25 cellular contexts compared by ENCODE assay signal in genomic region chrX:23626651-23627050, GRCh38. TPM values are rescaled to one million over a fixed set of nuclear protein-coding genes. Genes with fewer than 3 reads are reported as not detected.
DNase-seq lines count a peak whose midpoint lies in the region; ATAC-seq and TF ChIP-seq lines count a peak whose summit lies in the region.
"Had no signal": no experiment of that assay in that cellular context is flagged by ENCODE, and none has a peak within 500 bp of the region (broad histone marks: within the 10 kb centered on the region; RNA-seq: fewer than 3 reads in every experiment).

No MANE protein-coding gene starts in this region.

- no peak overlapping the region for H3K9ac ChIP-seq in mammary epithelial cell (ENCODE audit: insufficient read depth, low read length)
- H3K9ac ChIP-seq in PC-3 (ENCODE audit: low read length), result no peak overlapping the region
- no peak overlapping the region for H3K9ac ChIP-seq in colonic mucosa (ENCODE audit: low read depth in 2 of 2, low read length in 2 of 2)
- no peak overlapping the region for H3K9ac ChIP-seq in MM.1S (ENCODE audit: low read length)
- H3K9ac ChIP-seq: parathyroid adenoma had no signal

- H2AFZ ChIP-seq in mammary epithelial cell (ENCODE audit: low read depth, low read length), result no peak overlapping the region
- H2AFZ ChIP-seq in PC-3 (ENCODE audit: low read length), result no peak overlapping the region
- H2AFZ ChIP-seq in MM.1S (ENCODE audit: low read length), result no peak overlapping the region
- H2AFZ ChIP-seq: parathyroid adenoma had no signal

- H3K4me3 ChIP-seq in mammary epithelial cell (replicated peaks in 1 of 3; ENCODE audit: insufficient read depth in 1 of 3, low read depth in 2 of 3, low read length in 3 of 3), result no peak overlapping the region
- H3K4me3 ChIP-seq in PC-3 (ENCODE audit: low read length), result no peak overlapping the region
- no peak overlapping the region for H3K4me3 ChIP-seq in epithelial cell of proximal tubule (ENCODE audit: low read depth, low read length)
- no peak overlapping the region for H3K4me3 ChIP-seq in colonic mucosa
- no peak overlapping the region for H3K4me3 ChIP-seq in MM.1S (ENCODE audit: low read length)
- H3K4me3 ChIP-seq: suprapubic skin had no signal

- ATAC-seq in PC-3, result no peak
- ATAC-seq in HG02973 (IDR thresholded peaks at IDR 0.05; ENCODE audit: unreplicated experiment), result no peak
- ATAC-seq: activated CD4-positive, CD25-positive, alpha-beta regulatory T cell treated with anti-CD3 and anti-CD28 coated beads, Interleukin-2, amount 50 U/mL, for 24 hours; activated CD8-positive, alpha-beta T cell treated with anti-CD3 and anti-CD28 coated beads, Interleukin-2, amount 10 ng/mL, durations not matched to agents 7 days and 5 days; effector memory CD8-positive, alpha-beta T cell; left colon; naive thymus-derived CD8-positive, alpha-beta T cell; sciatic nerve; stimulated activated effector memory CD8-positive, alpha-beta T cell treated with anti-CD3 and anti-CD28 coated beads, Interleukin-12 subunit alpha, Interleukin-12 subunit beta, amount 100 ng/mL, for 72 hours had no signal

- DNase-seq in mammary epithelial cell (no peak), MCF 10A (ENCODE audit: unreplicated experiment) (no peak), PC-3 (no peak), epithelial cell of proximal tubule (ENCODE audit: low read depth) (no peak), colonic mucosa (no peak), MM.1S (no peak), NCI-H1092 (lab: John Stamatoyannopoulos, UW) (no peak)
- DNase-seq: activated CD8-positive, alpha-beta T cell treated with anti-CD3 and anti-CD28 coated beads, Interleukin-2, amount 10 ng/mL, durations not matched to agents 7 days and 5 days; activated naive CD4-positive, alpha-beta T cell treated with anti-CD3 and anti-CD28 coated beads, Interleukin-2, amount 10 ng/mL, durations not matched to agents 7 days and 5 days; activated T-cell treated with anti-CD3 and anti-CD28 coated beads, Interleukin-2, amount 50 U/mL, for 24 hours; anterior cingulate cortex; CD4-positive, CD25-positive, alpha-beta regulatory T cell; effector memory CD8-positive, alpha-beta T cell; GOT3; left colon; naive thymus-derived CD8-positive, alpha-beta T cell; NCI-H146; NCI-H748 treated with DMSO at 0.1 percent for 48 hours; T1000 had no signal

- no peaks in the 10 kb centered on the region for H3K79me2 ChIP-seq in mammary epithelial cell (ENCODE audit: insufficient read depth, low read length)
- no peaks in the 10 kb centered on the region for H3K79me2 ChIP-seq in PC-3 (ENCODE audit: low read length)
- no peaks in the 10 kb centered on the region for H3K79me2 ChIP-seq in MM.1S (ENCODE audit: low read length)
- H3K79me2 ChIP-seq: parathyroid adenoma had no signal

- no peak overlapping the region for H3K27ac Mint-ChIP-seq in MCF 10A (ENCODE audit: low read depth, unreplicated experiment)
- H3K27ac Mint-ChIP-seq: activated CD8-positive, alpha-beta T cell treated with anti-CD3 and anti-CD28 coated beads, Interleukin-2, amount 10 ng/mL, durations not matched to agents 7 days and 5 days; activated naive CD4-positive, alpha-beta T cell treated with anti-CD3 and anti-CD28 coated beads, Interleukin-2, amount 10 ng/mL, durations not matched to agents 7 days and 5 days; activated T-cell treated with anti-CD3 and anti-CD28 coated beads, Interleukin-2, amount 50 U/mL, for 24 hours; CD4-positive, CD25-positive, alpha-beta regulatory T cell; effector memory CD8-positive, alpha-beta T cell; naive thymus-derived CD8-positive, alpha-beta T cell; stimulated activated effector memory CD8-positive, alpha-beta T cell treated with anti-CD3 and anti-CD28 coated beads, Interleukin-12 subunit alpha, Interleukin-12 subunit beta, amount 100 ng/mL, for 72 hours had no signal

- H3K36me3 Mint-ChIP-seq in MCF 10A (ENCODE audit: insufficient read depth, unreplicated experiment), result no peaks in the 10 kb centered on the region
- H3K36me3 Mint-ChIP-seq: activated naive CD4-positive, alpha-beta T cell treated with anti-CD3 and anti-CD28 coated beads, Interleukin-2, amount 10 ng/mL, durations not matched to agents 7 days and 5 days; CD4-positive, CD25-positive, alpha-beta regulatory T cell; naive thymus-derived CD8-positive, alpha-beta T cell; stimulated activated effector memory CD8-positive, alpha-beta T cell treated with anti-CD3 and anti-CD28 coated beads, Interleukin-12 subunit alpha, Interleukin-12 subunit beta, amount 100 ng/mL, for 72 hours had no signal

- 15% methylated on average over 1 of the region's 1 CpG for WGBS in mammary epithelial cell (ENCODE audit: low coverage, missing lambda C conversion rate)

- H3F3A ChIP-seq in PC-3 (ENCODE audit: low read length, unreplicated experiment), result no peaks in the 10 kb centered on the region
- no peaks in the 10 kb centered on the region for H3F3A ChIP-seq in MM.1S (ENCODE audit: insufficient read depth, low read length)

- H3K4me3 Mint-ChIP-seq in MCF 10A (ENCODE audit: unreplicated experiment), result no peak overlapping the region
- H3K4me3 Mint-ChIP-seq: activated CD8-positive, alpha-beta T cell treated with anti-CD3 and anti-CD28 coated beads, Interleukin-2, amount 10 ng/mL, durations not matched to agents 7 days and 5 days; activated naive CD4-positive, alpha-beta T cell treated with anti-CD3 and anti-CD28 coated beads, Interleukin-2, amount 10 ng/mL, durations not matched to agents 7 days and 5 days; activated T-cell treated with anti-CD3 and anti-CD28 coated beads, Interleukin-2, amount 50 U/mL, for 24 hours; CD4-positive, CD25-positive, alpha-beta regulatory T cell; effector memory CD8-positive, alpha-beta T cell; naive thymus-derived CD8-positive, alpha-beta T cell; stimulated activated effector memory CD8-positive, alpha-beta T cell treated with anti-CD3 and anti-CD28 coated beads, Interleukin-12 subunit alpha, Interleukin-12 subunit beta, amount 100 ng/mL, for 72 hours had no signal

- CTCF ChIA-PET in mammary epithelial cell (lab: Charles Lee; ENCODE audit: low non-redundant PET) (no interaction called here), MCF 10A (lab: Yijun Ruan, JAX) (interaction anchor here (1.3 to 1.6 kb wide), 2 partner anchors 8 to 10 kb away, joined by 5 to 11 read pairs; no protein-coding TSS in a partner anchor), PC-3 (lab: Charles Lee) (no interaction called here)

- H4K20me1 ChIP-seq in mammary epithelial cell (ENCODE audit: insufficient read depth, low read length) (no peaks in the 10 kb centered on the region), PC-3 (ENCODE audit: low read length) (no peaks in the 10 kb centered on the region), MM.1S (ENCODE audit: insufficient read depth, low read length) (no peaks in the 10 kb centered on the region)

- H3K36me3 ChIP-seq in mammary epithelial cell (ENCODE audit: insufficient read depth, low read length), result no peaks in the 10 kb centered on the region
- H3K36me3 ChIP-seq in PC-3 (ENCODE audit: low read depth, low read length), result no peaks in the 10 kb centered on the region
- H3K36me3 ChIP-seq in colonic mucosa, result no peaks in the 10 kb centered on the region
- no peaks in the 10 kb centered on the region for H3K36me3 ChIP-seq in MM.1S (replicated peaks; ENCODE audit: insufficient read depth, low read length)
- H3K36me3 ChIP-seq: suprapubic skin had no signal

- H3K9me3 Mint-ChIP-seq in MCF 10A (ENCODE audit: unreplicated experiment), result no peaks in the 10 kb centered on the region
- H3K9me3 Mint-ChIP-seq: activated naive CD4-positive, alpha-beta T cell treated with anti-CD3 and anti-CD28 coated beads, Interleukin-2, amount 10 ng/mL, durations not matched to agents 7 days and 5 days; activated T-cell treated with anti-CD3 and anti-CD28 coated beads, Interleukin-2, amount 50 U/mL, for 24 hours; CD4-positive, CD25-positive, alpha-beta regulatory T cell; effector memory CD8-positive, alpha-beta T cell; naive thymus-derived CD8-positive, alpha-beta T cell; stimulated activated effector memory CD8-positive, alpha-beta T cell treated with anti-CD3 and anti-CD28 coated beads, Interleukin-12 subunit alpha, Interleukin-12 subunit beta, amount 100 ng/mL, for 72 hours had no signal

- BruUV-seq in mammary epithelial cell (replicated peaks; lab: Mats Ljungman, UMichigan) (no TSS peak), MCF 10A (replicated peaks; lab: Mats Ljungman, UMichigan) (no TSS peak), PC-3 (replicated peaks; lab: Mats Ljungman, UMichigan) (no TSS peak)

- H3K4me1 Mint-ChIP-seq in MCF 10A (ENCODE audit: insufficient read depth, unreplicated experiment), result no peaks in the 10 kb centered on the region
- H3K4me1 Mint-ChIP-seq: activated naive CD4-positive, alpha-beta T cell treated with anti-CD3 and anti-CD28 coated beads, Interleukin-2, amount 10 ng/mL, durations not matched to agents 7 days and 5 days; CD4-positive, CD25-positive, alpha-beta regulatory T cell; naive thymus-derived CD8-positive, alpha-beta T cell; stimulated activated effector memory CD8-positive, alpha-beta T cell treated with anti-CD3 and anti-CD28 coated beads, Interleukin-12 subunit alpha, Interleukin-12 subunit beta, amount 100 ng/mL, for 72 hours had no signal

- POLR2A ChIA-PET in MCF 10A (lab: Yijun Ruan, JAX), result no interaction called here
- POLR2A ChIA-PET in PC-3 (lab: Charles Lee; ENCODE audit: unreplicated experiment), result no interaction called here

- H3K27me3 Mint-ChIP-seq in MCF 10A (ENCODE audit: insufficient read depth, unreplicated experiment), result peaks cover 58% of the 10 kb centered on the region
- H3K27me3 Mint-ChIP-seq: activated naive CD4-positive, alpha-beta T cell treated with anti-CD3 and anti-CD28 coated beads, Interleukin-2, amount 10 ng/mL, durations not matched to agents 7 days and 5 days had no signal

- H3K4me2 ChIP-seq in mammary epithelial cell (ENCODE audit: insufficient read depth, low read depth, low read length) (no peak overlapping the region), PC-3 (ENCODE audit: low read length) (no peak overlapping the region), MM.1S (ENCODE audit: low read depth, low read length) (no peak overlapping the region)

- H3K27ac ChIP-seq in mammary epithelial cell (ENCODE audit: insufficient read depth, low read depth, low read length) (no peak overlapping the region), PC-3 (ENCODE audit: low read length) (no peak overlapping the region), colonic mucosa (no peak overlapping the region), MM.1S (ENCODE audit: low read length) (no peak overlapping the region)
- H3K27ac ChIP-seq: parathyroid adenoma, suprapubic skin had no signal

- peak; percentile 8 to 20 for TF ChIP-seq CTCF in mammary epithelial cell (conservative IDR thresholded peaks at IDR 0.05 in 1 of 2, IDR thresholded peaks at IDR 0.05 in 1 of 2; ENCODE audit: extremely low read depth in 1 of 2, insufficient read depth in 1 of 2, low read depth in 1 of 2, low read length in 2 of 2)
- TF ChIP-seq CTCF in MCF 10A (IDR thresholded peaks at IDR 0.05; ENCODE audit: unreplicated experiment), result no peak
- TF ChIP-seq CTCF in PC-3 (conservative IDR thresholded peaks at IDR 0.05; ENCODE audit: low read depth, low read length), result peak; percentile 48; the same call in 1 of the 2 replicates
- peak; percentile 19 for TF ChIP-seq CTCF in epithelial cell of proximal tubule (conservative IDR thresholded peaks at IDR 0.05; ENCODE audit: low read depth, low read length)
- no peak for TF ChIP-seq CTCF in colonic mucosa (IDR thresholded peaks at IDR 0.05)
- no peak for TF ChIP-seq CTCF in MM.1S (IDR thresholded peaks at IDR 0.05; ENCODE audit: low read length)

- H3K27me3 ChIP-seq in mammary epithelial cell (ENCODE audit: insufficient read depth, low read length) (peaks cover 4% of the 10 kb centered on the region), PC-3 (ENCODE audit: low read length) (peaks cover 12% of the 10 kb centered on the region; the same call in 1 of the 2 replicates), colonic mucosa (no peaks in the 10 kb centered on the region), MM.1S (replicated peaks; ENCODE audit: insufficient read depth, low read length) (no peaks in the 10 kb centered on the region)
- H3K27me3 ChIP-seq: suprapubic skin had no signal

- H3K4me1 ChIP-seq in mammary epithelial cell (ENCODE audit: insufficient read depth, low read length) (no peaks in the 10 kb centered on the region), PC-3 (ENCODE audit: insufficient read depth, low read length) (no peaks in the 10 kb centered on the region), colonic mucosa (no peaks in the 10 kb centered on the region), MM.1S (ENCODE audit: low read length) (no peaks in the 10 kb centered on the region)
- H3K4me1 ChIP-seq: parathyroid adenoma, suprapubic skin had no signal

- in situ Hi-C loops in mammary epithelial cell (cut with MboI; ENCODE audit: low sequenced_read_pairs in 2 of 2), result loop anchor here in 1 of 2 donors (25.0 kb wide), 1 partner anchor 1639 kb away; no protein-coding TSS in a partner anchor

- H3K9me3 ChIP-seq in mammary epithelial cell (replicated peaks; ENCODE audit: insufficient read depth, low read length) (no peaks in the 10 kb centered on the region), PC-3 (ENCODE audit: low read length) (no peaks in the 10 kb centered on the region), colonic mucosa (no peaks in the 10 kb centered on the region), MM.1S (replicated peaks; ENCODE audit: insufficient read depth, low read length) (no peaks in the 10 kb centered on the region)
- H3K9me3 ChIP-seq: suprapubic skin had no signal

- intact Hi-C loops in mammary epithelial cell (cut with micrococcal nuclease), result no loop called here
- intact Hi-C loops in MCF 10A (cut with micrococcal nuclease), result no loop called here
- intact Hi-C loops in PC-3 (cut with micrococcal nuclease), result no loop called here
- intact Hi-C loops in colonic mucosa (cut with DNase I), result no loop called here

- H3K9me2 ChIP-seq in PC-3 (replicated peaks; ENCODE audit: low read length) (no peaks in the 10 kb centered on the region), MM.1S (replicated peaks; ENCODE audit: insufficient read depth, low read length) (no peaks in the 10 kb centered on the region)

- dilution Hi-C loops in mammary epithelial cell (cut with HindIII; ENCODE audit: low sequenced_read_pairs), result no loop called here

RNA-seq across cellular contexts. Expression of gene PRDX4, which starts 40.6 kb away (rescaled TPM):
- total RNA-seq in mammary epithelial cell (10 to 100 TPM; 70.2 to 87.9 TPM), MCF 10A (2022) (134 and 157 TPM in 2 replicates), PC-3 (2014; rRNA removed) (249 and 276 TPM in 2 replicates), epithelial cell of proximal tubule (254 and 265 TPM in 2 replicates), colonic mucosa (100 to 1,000 TPM in 1 of 2 donors, 10 to 100 TPM in 1; 56.0 to 102 TPM)
- 78.2 TPM for polyA plus RNA-seq in mammary epithelial cell
- 8.0 TPM for polyA minus RNA-seq in mammary epithelial cell

Comparison
In these comparisons a context has a peak if more than half of its experiments do, and no peak if none do; other contexts are left out.
1. CTCF ChIP-seq: peak in mammary epithelial cell (2 of 2), PC-3 (single experiment) and epithelial cell of proximal tubule (single experiment); none in MCF 10A (single experiment), colonic mucosa (single experiment) and MM.1S (single experiment).